ENCODE assay signal across 8 cellular contexts in genomic region chr22:38981005-38981658, GRCh38. TPM values are rescaled to one million over a fixed set of nuclear protein-coding genes. Genes with fewer than 3 reads are reported as not detected.
A peak's percentile ranks its signal among the peaks of the same experiment; 100 is the strongest.
DNase-seq lines count a peak whose midpoint lies in the region; ATAC-seq, FAIRE-seq and TF ChIP-seq lines count a peak whose summit lies in the region.

No MANE protein-coding gene starts in this region.

- H3K27ac ChIP-seq in heart right ventricle, result peak overlapping the region in 4 of 10 donors; percentile 35 to 82 (median 48)
- H3K27ac ChIP-seq in small intestine (ENCODE audit: low read depth in 1 of 2, low read length in 1 of 2), result peak overlapping the region; percentile 81 to 83

- ATAC-seq in heart right ventricle, result peak in 5 of 8 donors; percentile 23 to 73 (median 67)
- no peak for ATAC-seq in GM19452 (IDR thresholded peaks at IDR 0.05; ENCODE audit: unreplicated experiment)
- ATAC-seq in HG03097 (IDR thresholded peaks at IDR 0.05; ENCODE audit: low FRiP score, unreplicated experiment), result no peak

- no peaks in the 10 kb centered on the region for H3K27me3 ChIP-seq in heart right ventricle
- H3K27me3 ChIP-seq in small intestine (ENCODE audit: control insufficient read depth in 2 of 2, insufficient read depth in 2 of 2, low read length in 2 of 2), result no peaks in the 10 kb centered on the region

- H3K36me3 ChIP-seq in heart right ventricle, result no peaks in the 10 kb centered on the region
- H3K36me3 ChIP-seq in small intestine (ENCODE audit: control insufficient read depth in 2 of 2, insufficient read depth in 2 of 2, low read length in 2 of 2), result no peaks in the 10 kb centered on the region

- H3K4me1 ChIP-seq in heart right ventricle, result peaks cover 0 to 30% (median 12%) of the 10 kb centered on the region in 9 donors
- peaks cover 0 to 6% of the 10 kb centered on the region in 2 donors for H3K4me1 ChIP-seq in small intestine (ENCODE audit: control insufficient read depth in 2 of 2, insufficient read depth in 1 of 2, low read depth in 1 of 2, low read length in 1 of 2)

- peak overlapping the region; percentile 77 for H3K4me3 Mint-ChIP-seq in activated CD4-positive, alpha-beta T cell treated with anti-CD3 and anti-CD28 coated beads, Interleukin-2, amount 10 ng/mL, durations not matched to agents 24 days and 14 days

- peaks cover 5% of the 10 kb centered on the region for H3K27me3 Mint-ChIP-seq in activated CD4-positive, alpha-beta T cell treated with anti-CD3 and anti-CD28 coated beads, Interleukin-2, amount 10 ng/mL, durations not matched to agents 24 days and 14 days

- intact Hi-C loops in activated CD4-positive, alpha-beta T cell treated with anti-CD3 and anti-CD28 coated beads, Interleukin-2, amount 10 ng/mL, durations not matched to agents 24 days and 14 days (cut with micrococcal nuclease), result loop anchor here (5.0 kb wide), 1 partner anchor 116 kb away; the partner anchor contains the start of gene APOBEC3H
- intact Hi-C loops in heart right ventricle (cut with DNase I), result loop anchor here in 1 of 10 donors (5.0 kb wide), 1 partner anchor 109 kb away; the partner anchor contains the start of gene CBX6

- DNase-seq in activated CD4-positive, alpha-beta T cell treated with anti-CD3 and anti-CD28 coated beads, Interleukin-2, amount 10 ng/mL, durations not matched to agents 24 days and 14 days, result no peak
- DNase-seq in activated CD4-positive, alpha-beta T cell treated with anti-CD3 and anti-CD28 coated beads, Interleukin-2, amount 50 U/mL, for 48 hours, result no peak
- DNase-seq in SHP77 treated with DMSO at 0.1 percent for 48 hours (lab: John Stamatoyannopoulos, UW) (peak; percentile 28), heart right ventricle (no peak), small intestine (peak; percentile 33), NCI-H2196 (lab: John Stamatoyannopoulos, UW; ENCODE audit: unreplicated experiment) (no peak)

- peaks cover 22% of the 10 kb centered on the region for H3K36me3 Mint-ChIP-seq in activated CD4-positive, alpha-beta T cell treated with anti-CD3 and anti-CD28 coated beads, Interleukin-2, amount 10 ng/mL, durations not matched to agents 24 days and 14 days (ENCODE audit: low read depth)

- H3K4me1 Mint-ChIP-seq in activated CD4-positive, alpha-beta T cell treated with anti-CD3 and anti-CD28 coated beads, Interleukin-2, amount 10 ng/mL, durations not matched to agents 24 days and 14 days, result peaks cover 44% of the 10 kb centered on the region

- peaks cover 7% of the 10 kb centered on the region for H3K9me3 Mint-ChIP-seq in activated CD4-positive, alpha-beta T cell treated with anti-CD3 and anti-CD28 coated beads, Interleukin-2, amount 10 ng/mL, durations not matched to agents 24 days and 14 days

- H3K27ac Mint-ChIP-seq in activated CD4-positive, alpha-beta T cell treated with anti-CD3 and anti-CD28 coated beads, Interleukin-2, amount 10 ng/mL, durations not matched to agents 24 days and 14 days, result peak overlapping the region; percentile 90

- H3K4me3 ChIP-seq in heart right ventricle (peak overlapping the region in 6 of 10 donors; percentile 39 to 64 (median 57)), small intestine (ENCODE audit: low read depth in 1 of 2, low read length in 2 of 2) (no peak overlapping the region)

- peak in 6 of 9 donors; percentile 16 to 43 (median 26) for TF ChIP-seq CTCF in heart right ventricle (IDR thresholded peaks at IDR 0.05)

- WGBS in heart right ventricle, 2 donors, result 29 to 32% methylated on average over 21 of the region's 21 CpGs
- 12 to 26% (median 25%) methylated on average over 21 of the region's 21 CpGs for WGBS in small intestine, 3 donors

- FAIRE-seq in small intestine (lab: Jason Lieb, UNC), result no peak

- peaks cover 0 to under 1% (median 0%) of the 10 kb centered on the region in 11 donors for H3K9me3 ChIP-seq in heart right ventricle
- no peaks in the 10 kb centered on the region for H3K9me3 ChIP-seq in small intestine (ENCODE audit: control insufficient read depth, low read depth)

RNA-seq across cellular contexts. Expression of gene APOBEC3B, which starts 1.0 kb away (rescaled TPM):
- 25.4 and 26.1 TPM in 2 replicates for total RNA-seq in activated CD4-positive, alpha-beta T cell treated with anti-CD3 and anti-CD28 coated beads, Interleukin-2, amount 10 ng/mL, durations not matched to agents 24 days and 14 days
- total RNA-seq in heart right ventricle, result 1 to 10 TPM in 7 of 10 donors, under 1 TPM in 3; 0.55 to 6.4 (median 1.3) TPM
- polyA plus RNA-seq in heart right ventricle (under 1 TPM; 0.29 to 0.77 TPM), small intestine (1 to 10 TPM; 3.6 to 5.8 (median 5.7) TPM)

RNA-seq across cellular contexts. Expression of gene APOBEC3A, which starts 23.7 kb away (rescaled TPM):
- total RNA-seq in activated CD4-positive, alpha-beta T cell treated with anti-CD3 and anti-CD28 coated beads, Interleukin-2, amount 10 ng/mL, durations not matched to agents 24 days and 14 days, result not detected in 2 replicates
- 1 to 10 TPM in 5 of 10 donors, under 1 TPM in 4, not detected in 1; 0.20 to 5.6 (median 1.0) TPM for total RNA-seq in heart right ventricle
- polyA plus RNA-seq in heart right ventricle (under 1 TPM in 1 of 2 donors, not detected in 1; 0.22 TPM), small intestine (under 1 TPM in 2 of 3 donors, not detected in 1; 0.37 to 0.81 TPM)

RNA-seq across cellular contexts. Expression of gene APOBEC3C, which starts 32.9 kb away (rescaled TPM):
- 73.6 and 74.8 TPM in 2 replicates for total RNA-seq in activated CD4-positive, alpha-beta T cell treated with anti-CD3 and anti-CD28 coated beads, Interleukin-2, amount 10 ng/mL, durations not matched to agents 24 days and 14 days
- 10 to 100 TPM; 23.2 to 43.3 (median 25.7) TPM for total RNA-seq in heart right ventricle
- 10 to 100 TPM in 1 of 2 donors, 1 to 10 TPM in 1; 9.8 to 17.2 TPM for polyA plus RNA-seq in heart right ventricle
- 10 to 100 TPM in 1 of 3 donors, 1 to 10 TPM in 2; 2.2 to 14.1 (median 8.4) TPM for polyA plus RNA-seq in small intestine

RNA-seq across cellular contexts. Expression of gene APOBEC3D, which starts 39.8 kb away (rescaled TPM):
- total RNA-seq in activated CD4-positive, alpha-beta T cell treated with anti-CD3 and anti-CD28 coated beads, Interleukin-2, amount 10 ng/mL, durations not matched to agents 24 days and 14 days, result 26.2 and 26.7 TPM in 2 replicates
- 1 to 10 TPM in 6 of 10 donors, under 1 TPM in 4; 0.55 to 2.7 (median 1.1) TPM for total RNA-seq in heart right ventricle
- polyA plus RNA-seq in heart right ventricle, result 1 to 10 TPM in 1 of 2 donors, under 1 TPM in 1; 0.52 to 2.1 TPM
- polyA plus RNA-seq in small intestine, result 1 to 10 TPM in 2 of 3 donors, not detected in 1; 1.1 to 2.9 TPM

RNA-seq across cellular contexts. Expression of gene APOBEC3F, which starts 59.5 kb away (rescaled TPM):
- total RNA-seq in activated CD4-positive, alpha-beta T cell treated with anti-CD3 and anti-CD28 coated beads, Interleukin-2, amount 10 ng/mL, durations not matched to agents 24 days and 14 days, result 16.9 and 19.8 TPM in 2 replicates
- 10 to 100 TPM in 1 of 10 donors, 1 to 10 TPM in 9; 2.9 to 10.2 (median 5.1) TPM for total RNA-seq in heart right ventricle
- polyA plus RNA-seq in heart right ventricle (10 to 100 TPM in 1 of 2 donors, 1 to 10 TPM in 1; 1.3 to 11.6 TPM), small intestine (1 to 10 TPM; 3.4 to 4.4 (median 3.8) TPM)

Comparison
In these comparisons a context has a peak if more than half of its experiments do, and no peak if none do; other contexts are left out.
1. DNase-seq: peak in SHP77 treated with DMSO at 0.1 percent for 48 hours (single experiment) and small intestine (single experiment); none in activated CD4-positive, alpha-beta T cell treated with anti-CD3 and anti-CD28 coated beads, Interleukin-2, amount 10 ng/mL, durations not matched to agents 24 days and 14 days (single experiment), activated CD4-positive, alpha-beta T cell treated with anti-CD3 and anti-CD28 coated beads, Interleukin-2, amount 50 U/mL, for 48 hours (0 of 2), heart right ventricle (0 of 2) and NCI-H2196 (single experiment).
2. ATAC-seq: peak in heart right ventricle (5 of 8); none in GM19452 (single experiment) and HG03097 (single experiment).
3. H3K4me3 ChIP-seq: peak in heart right ventricle (6 of 10); none in small intestine (0 of 2).